In the genomic region with DNA sequence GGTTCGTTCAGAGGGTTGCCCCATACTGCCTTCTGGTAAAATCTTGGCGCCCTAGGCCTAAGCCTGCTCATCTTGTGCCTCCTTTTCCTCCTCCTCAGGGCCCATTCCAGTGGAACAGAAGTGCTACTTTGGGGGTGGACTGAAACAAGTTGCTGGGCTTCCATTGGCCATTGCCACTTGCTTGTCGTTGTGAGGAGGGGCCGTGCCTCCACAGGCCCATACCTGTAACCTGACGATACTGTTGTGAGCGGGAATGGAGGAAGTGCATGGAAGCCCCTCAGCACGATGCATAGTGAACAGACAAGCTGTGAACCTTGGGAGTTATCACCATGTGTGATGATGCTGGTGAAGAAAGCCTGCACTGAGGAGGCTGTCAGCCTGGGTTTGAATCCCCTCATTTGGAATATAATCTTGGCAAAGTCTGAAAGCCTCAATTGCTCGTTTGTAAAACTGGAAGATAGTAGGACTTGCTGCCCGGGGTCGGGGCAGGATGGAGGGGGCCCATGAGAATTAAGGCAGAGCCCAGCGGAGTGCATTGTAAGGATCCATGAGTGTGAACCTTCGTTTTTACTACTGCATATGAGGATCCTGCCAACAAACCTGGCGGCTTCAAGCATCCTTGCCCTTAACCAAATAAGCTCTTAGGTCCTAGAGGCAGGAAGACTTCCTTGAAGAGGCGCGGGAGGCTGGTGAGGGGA, we compare ENCODE assay signal across 1 cellular context.
A peak's percentile ranks its signal among the peaks of the same experiment; 100 is the strongest.
TF ChIP-seq lines count a peak whose summit lies in the region.

No MANE protein-coding gene starts in this region.

TF ChIP-seq in HEK293, 187 proteins besides CTCF, POLR2A, EP300 and RAD21 (continued from another document and continues in another):
- TF ChIP-seq, protein P1, sequence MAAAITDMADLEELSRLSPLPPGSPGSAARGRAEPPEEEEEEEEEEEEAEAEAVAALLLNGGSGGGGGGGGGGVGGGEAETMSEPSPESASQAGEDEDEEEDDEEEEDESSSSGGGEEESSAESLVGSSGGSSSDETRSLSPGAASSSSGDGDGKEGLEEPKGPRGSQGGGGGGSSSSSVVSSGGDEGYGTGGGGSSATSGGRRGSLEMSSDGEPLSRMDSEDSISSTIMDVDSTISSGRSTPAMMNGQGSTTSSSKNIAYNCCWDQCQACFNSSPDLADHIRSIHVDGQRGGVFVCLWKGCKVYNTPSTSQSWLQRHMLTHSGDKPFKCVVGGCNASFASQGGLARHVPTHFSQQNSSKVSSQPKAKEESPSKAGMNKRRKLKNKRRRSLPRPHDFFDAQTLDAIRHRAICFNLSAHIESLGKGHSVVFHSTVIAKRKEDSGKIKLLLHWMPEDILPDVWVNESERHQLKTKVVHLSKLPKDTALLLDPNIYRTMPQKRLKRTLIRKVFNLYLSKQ (tag by site-specific recombination; IDR thresholded peaks at IDR 0.05; ENCODE audit: borderline replicate concordance) = no peak
- TF ChIP-seq, protein P2, sequence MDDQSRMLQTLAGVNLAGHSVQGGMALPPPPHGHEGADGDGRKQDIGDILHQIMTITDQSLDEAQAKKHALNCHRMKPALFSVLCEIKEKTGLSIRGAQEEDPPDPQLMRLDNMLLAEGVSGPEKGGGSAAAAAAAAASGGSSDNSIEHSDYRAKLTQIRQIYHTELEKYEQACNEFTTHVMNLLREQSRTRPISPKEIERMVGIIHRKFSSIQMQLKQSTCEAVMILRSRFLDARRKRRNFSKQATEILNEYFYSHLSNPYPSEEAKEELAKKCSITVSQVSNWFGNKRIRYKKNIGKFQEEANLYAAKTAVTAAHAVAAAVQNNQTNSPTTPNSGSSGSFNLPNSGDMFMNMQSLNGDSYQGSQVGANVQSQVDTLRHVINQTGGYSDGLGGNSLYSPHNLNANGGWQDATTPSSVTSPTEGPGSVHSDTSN (CRISPR knock-in tag; IDR thresholded peaks at IDR 0.05) = no peak
- peak; percentile 85 for TF ChIP-seq SCRT1 (tag by site-specific recombination; IDR thresholded peaks at IDR 0.05; ENCODE audit: borderline replicate concordance)
- TF ChIP-seq ZNF394 (tag by site-specific recombination; IDR thresholded peaks at IDR 0.05; ENCODE audit: borderline replicate concordance) = no peak
- TF ChIP-seq GLIS1 (tag by site-specific recombination; IDR thresholded peaks at IDR 0.05) = no peak
- peak; percentile 11; the same call in 1 of the 2 replicates for TF ChIP-seq ZNF76 (tag by site-specific recombination; IDR thresholded peaks at IDR 0.05; ENCODE audit: borderline replicate concordance, low read depth)
- TF ChIP-seq ZNF501 (tag by site-specific recombination; IDR thresholded peaks at IDR 0.05) = peak; percentile 59
- TF ChIP-seq, protein P3, sequence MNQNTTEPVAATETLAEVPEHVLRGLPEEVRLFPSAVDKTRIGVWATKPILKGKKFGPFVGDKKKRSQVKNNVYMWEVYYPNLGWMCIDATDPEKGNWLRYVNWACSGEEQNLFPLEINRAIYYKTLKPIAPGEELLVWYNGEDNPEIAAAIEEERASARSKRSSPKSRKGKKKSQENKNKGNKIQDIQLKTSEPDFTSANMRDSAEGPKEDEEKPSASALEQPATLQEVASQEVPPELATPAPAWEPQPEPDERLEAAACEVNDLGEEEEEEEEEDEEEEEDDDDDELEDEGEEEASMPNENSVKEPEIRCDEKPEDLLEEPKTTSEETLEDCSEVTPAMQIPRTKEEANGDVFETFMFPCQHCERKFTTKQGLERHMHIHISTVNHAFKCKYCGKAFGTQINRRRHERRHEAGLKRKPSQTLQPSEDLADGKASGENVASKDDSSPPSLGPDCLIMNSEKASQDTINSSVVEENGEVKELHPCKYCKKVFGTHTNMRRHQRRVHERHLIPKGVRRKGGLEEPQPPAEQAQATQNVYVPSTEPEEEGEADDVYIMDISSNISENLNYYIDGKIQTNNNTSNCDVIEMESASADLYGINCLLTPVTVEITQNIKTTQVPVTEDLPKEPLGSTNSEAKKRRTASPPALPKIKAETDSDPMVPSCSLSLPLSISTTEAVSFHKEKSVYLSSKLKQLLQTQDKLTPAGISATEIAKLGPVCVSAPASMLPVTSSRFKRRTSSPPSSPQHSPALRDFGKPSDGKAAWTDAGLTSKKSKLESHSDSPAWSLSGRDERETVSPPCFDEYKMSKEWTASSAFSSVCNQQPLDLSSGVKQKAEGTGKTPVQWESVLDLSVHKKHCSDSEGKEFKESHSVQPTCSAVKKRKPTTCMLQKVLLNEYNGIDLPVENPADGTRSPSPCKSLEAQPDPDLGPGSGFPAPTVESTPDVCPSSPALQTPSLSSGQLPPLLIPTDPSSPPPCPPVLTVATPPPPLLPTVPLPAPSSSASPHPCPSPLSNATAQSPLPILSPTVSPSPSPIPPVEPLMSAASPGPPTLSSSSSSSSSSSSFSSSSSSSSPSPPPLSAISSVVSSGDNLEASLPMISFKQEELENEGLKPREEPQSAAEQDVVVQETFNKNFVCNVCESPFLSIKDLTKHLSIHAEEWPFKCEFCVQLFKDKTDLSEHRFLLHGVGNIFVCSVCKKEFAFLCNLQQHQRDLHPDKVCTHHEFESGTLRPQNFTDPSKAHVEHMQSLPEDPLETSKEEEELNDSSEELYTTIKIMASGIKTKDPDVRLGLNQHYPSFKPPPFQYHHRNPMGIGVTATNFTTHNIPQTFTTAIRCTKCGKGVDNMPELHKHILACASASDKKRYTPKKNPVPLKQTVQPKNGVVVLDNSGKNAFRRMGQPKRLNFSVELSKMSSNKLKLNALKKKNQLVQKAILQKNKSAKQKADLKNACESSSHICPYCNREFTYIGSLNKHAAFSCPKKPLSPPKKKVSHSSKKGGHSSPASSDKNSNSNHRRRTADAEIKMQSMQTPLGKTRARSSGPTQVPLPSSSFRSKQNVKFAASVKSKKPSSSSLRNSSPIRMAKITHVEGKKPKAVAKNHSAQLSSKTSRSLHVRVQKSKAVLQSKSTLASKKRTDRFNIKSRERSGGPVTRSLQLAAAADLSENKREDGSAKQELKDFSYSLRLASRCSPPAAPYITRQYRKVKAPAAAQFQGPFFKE (tag by site-specific recombination; IDR thresholded peaks at IDR 0.05; ENCODE audit: borderline replicate concordance) = no peak
- peak; percentile 73; the same call in 1 of the 2 replicates for TF ChIP-seq ZNF600 (tag by site-specific recombination; IDR thresholded peaks at IDR 0.05)
- no peak for TF ChIP-seq ZNF571 (tag by site-specific recombination; IDR thresholded peaks at IDR 0.05)
- no peak for TF ChIP-seq ZNF292 (tag by site-specific recombination; IDR thresholded peaks at IDR 0.05; ENCODE audit: borderline replicate concordance, low read depth)
- TF ChIP-seq ZNF768 (tag by site-specific recombination; IDR thresholded peaks at IDR 0.05) = no peak
- TF ChIP-seq, protein P4, sequence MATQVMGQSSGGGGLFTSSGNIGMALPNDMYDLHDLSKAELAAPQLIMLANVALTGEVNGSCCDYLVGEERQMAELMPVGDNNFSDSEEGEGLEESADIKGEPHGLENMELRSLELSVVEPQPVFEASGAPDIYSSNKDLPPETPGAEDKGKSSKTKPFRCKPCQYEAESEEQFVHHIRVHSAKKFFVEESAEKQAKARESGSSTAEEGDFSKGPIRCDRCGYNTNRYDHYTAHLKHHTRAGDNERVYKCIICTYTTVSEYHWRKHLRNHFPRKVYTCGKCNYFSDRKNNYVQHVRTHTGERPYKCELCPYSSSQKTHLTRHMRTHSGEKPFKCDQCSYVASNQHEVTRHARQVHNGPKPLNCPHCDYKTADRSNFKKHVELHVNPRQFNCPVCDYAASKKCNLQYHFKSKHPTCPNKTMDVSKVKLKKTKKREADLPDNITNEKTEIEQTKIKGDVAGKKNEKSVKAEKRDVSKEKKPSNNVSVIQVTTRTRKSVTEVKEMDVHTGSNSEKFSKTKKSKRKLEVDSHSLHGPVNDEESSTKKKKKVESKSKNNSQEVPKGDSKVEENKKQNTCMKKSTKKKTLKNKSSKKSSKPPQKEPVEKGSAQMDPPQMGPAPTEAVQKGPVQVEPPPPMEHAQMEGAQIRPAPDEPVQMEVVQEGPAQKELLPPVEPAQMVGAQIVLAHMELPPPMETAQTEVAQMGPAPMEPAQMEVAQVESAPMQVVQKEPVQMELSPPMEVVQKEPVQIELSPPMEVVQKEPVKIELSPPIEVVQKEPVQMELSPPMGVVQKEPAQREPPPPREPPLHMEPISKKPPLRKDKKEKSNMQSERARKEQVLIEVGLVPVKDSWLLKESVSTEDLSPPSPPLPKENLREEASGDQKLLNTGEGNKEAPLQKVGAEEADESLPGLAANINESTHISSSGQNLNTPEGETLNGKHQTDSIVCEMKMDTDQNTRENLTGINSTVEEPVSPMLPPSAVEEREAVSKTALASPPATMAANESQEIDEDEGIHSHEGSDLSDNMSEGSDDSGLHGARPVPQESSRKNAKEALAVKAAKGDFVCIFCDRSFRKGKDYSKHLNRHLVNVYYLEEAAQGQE (tag by site-specific recombination; IDR thresholded peaks at IDR 0.05) = no peak
- TF ChIP-seq, protein P5, sequence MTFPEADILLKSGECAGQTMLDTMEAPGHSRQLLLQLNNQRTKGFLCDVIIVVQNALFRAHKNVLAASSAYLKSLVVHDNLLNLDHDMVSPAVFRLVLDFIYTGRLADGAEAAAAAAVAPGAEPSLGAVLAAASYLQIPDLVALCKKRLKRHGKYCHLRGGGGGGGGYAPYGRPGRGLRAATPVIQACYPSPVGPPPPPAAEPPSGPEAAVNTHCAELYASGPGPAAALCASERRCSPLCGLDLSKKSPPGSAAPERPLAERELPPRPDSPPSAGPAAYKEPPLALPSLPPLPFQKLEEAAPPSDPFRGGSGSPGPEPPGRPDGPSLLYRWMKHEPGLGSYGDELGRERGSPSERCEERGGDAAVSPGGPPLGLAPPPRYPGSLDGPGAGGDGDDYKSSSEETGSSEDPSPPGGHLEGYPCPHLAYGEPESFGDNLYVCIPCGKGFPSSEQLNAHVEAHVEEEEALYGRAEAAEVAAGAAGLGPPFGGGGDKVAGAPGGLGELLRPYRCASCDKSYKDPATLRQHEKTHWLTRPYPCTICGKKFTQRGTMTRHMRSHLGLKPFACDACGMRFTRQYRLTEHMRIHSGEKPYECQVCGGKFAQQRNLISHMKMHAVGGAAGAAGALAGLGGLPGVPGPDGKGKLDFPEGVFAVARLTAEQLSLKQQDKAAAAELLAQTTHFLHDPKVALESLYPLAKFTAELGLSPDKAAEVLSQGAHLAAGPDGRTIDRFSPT (tag by site-specific recombination; IDR thresholded peaks at IDR 0.05) = 0 out of 2 replicates have a peak, but pooled peaks have one; percentile 7
- no peak for TF ChIP-seq TCF7L2 (IDR thresholded peaks at IDR 0.05; ENCODE audit: borderline replicate concordance, low read depth, low read length)
- no peak for TF ChIP-seq ZNF776 (tag by site-specific recombination; IDR thresholded peaks at IDR 0.05; ENCODE audit: borderline replicate concordance)
- peak; percentile 81 for TF ChIP-seq ZBTB20 (tag by site-specific recombination; IDR thresholded peaks at IDR 0.05)
- no peak for TF ChIP-seq ZNF560 (tag by site-specific recombination; IDR thresholded peaks at IDR 0.05; ENCODE audit: borderline replicate concordance)
- no peak for TF ChIP-seq ZNF350 (tag by site-specific recombination; IDR thresholded peaks at IDR 0.05)
- TF ChIP-seq SP3 (tag by site-specific recombination; IDR thresholded peaks at IDR 0.05) = peak; percentile 28; the same call in 1 of the 2 replicates
- TF ChIP-seq, protein P6, sequence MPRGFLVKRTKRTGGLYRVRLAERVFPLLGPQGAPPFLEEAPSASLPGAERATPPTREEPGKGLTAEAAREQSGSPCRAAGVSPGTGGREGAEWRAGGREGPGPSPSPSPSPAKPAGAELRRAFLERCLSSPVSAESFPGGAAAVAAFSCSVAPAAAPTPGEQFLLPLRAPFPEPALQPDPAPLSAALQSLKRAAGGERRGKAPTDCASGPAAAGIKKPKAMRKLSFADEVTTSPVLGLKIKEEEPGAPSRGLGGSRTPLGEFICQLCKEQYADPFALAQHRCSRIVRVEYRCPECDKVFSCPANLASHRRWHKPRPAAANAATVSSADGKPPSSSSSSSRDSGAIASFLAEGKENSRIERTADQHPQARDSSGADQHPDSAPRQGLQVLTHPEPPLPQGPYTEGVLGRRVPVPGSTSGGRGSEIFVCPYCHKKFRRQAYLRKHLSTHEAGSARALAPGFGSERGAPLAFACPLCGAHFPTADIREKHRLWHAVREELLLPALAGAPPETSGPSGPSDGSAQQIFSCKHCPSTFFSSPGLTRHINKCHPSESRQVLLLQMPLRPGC (tag by site-specific recombination; IDR thresholded peaks at IDR 0.05) = no peak
- TF ChIP-seq FEZF1 (tag by site-specific recombination; IDR thresholded peaks at IDR 0.05) = no peak
- TF ChIP-seq ZNF707 (tag by site-specific recombination; IDR thresholded peaks at IDR 0.05) = no peak
- TF ChIP-seq ZNF335 (tag by site-specific recombination; conservative IDR thresholded peaks at IDR 0.05) = peak; percentile 56
- TF ChIP-seq, protein P7, sequence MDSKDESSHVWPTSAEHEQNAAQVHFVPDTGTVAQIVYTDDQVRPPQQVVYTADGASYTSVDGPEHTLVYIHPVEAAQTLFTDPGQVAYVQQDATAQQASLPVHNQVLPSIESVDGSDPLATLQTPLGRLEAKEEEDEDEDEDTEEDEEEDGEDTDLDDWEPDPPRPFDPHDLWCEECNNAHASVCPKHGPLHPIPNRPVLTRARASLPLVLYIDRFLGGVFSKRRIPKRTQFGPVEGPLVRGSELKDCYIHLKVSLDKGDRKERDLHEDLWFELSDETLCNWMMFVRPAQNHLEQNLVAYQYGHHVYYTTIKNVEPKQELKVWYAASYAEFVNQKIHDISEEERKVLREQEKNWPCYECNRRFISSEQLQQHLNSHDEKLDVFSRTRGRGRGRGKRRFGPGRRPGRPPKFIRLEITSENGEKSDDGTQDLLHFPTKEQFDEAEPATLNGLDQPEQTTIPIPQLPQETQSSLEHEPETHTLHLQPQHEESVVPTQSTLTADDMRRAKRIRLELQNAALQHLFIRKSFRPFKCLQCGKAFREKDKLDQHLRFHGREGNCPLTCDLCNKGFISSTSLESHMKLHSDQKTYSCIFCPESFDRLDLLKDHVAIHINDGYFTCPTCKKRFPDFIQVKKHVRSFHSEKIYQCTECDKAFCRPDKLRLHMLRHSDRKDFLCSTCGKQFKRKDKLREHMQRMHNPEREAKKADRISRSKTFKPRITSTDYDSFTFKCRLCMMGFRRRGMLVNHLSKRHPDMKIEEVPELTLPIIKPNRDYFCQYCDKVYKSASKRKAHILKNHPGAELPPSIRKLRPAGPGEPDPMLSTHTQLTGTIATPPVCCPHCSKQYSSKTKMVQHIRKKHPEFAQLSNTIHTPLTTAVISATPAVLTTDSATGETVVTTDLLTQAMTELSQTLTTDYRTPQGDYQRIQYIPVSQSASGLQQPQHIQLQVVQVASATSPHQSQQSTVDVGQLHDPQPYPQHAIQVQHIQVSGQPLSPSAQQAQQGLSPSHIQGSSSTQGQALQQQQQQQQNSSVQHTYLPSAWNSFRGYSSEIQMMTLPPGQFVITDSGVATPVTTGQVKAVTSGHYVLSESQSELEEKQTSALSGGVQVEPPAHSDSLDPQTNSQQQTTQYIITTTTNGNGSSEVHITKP (tag by site-specific recombination; IDR thresholded peaks at IDR 0.05) = peak; percentile 68; the same call in 1 of the 2 replicates
- TF ChIP-seq ZBTB7A (tag by site-specific recombination; IDR thresholded peaks at IDR 0.05; ENCODE audit: low read depth) = no peak
- TF ChIP-seq ZNF555 (tag by site-specific recombination; conservative IDR thresholded peaks at IDR 0.05) = no peak
- TF ChIP-seq ZNF544 (tag by site-specific recombination; IDR thresholded peaks at IDR 0.05) = no peak
- no peak for TF ChIP-seq ZNF514 (tag by site-specific recombination; IDR thresholded peaks at IDR 0.05)
